Comparison of ENCODE assay signal across 16 cellular contexts in the genomic region with DNA sequence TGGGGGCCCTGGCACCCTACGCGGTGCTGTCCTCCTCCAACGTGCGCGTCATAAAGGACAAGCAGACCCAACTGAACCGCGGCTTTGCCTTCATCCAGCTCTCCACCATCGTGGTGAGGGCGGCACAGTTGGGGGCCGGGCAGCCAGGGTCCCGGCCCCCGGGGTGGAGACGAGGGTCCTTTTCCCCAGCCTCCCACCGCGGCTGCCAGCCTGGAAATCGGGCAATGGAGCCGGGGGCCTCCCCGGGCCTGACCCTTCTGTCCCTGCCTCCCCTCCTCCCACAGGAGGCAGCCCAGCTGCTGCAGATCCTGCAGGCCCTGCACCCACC.
"Had no signal": no experiment of that assay in that cellular context is flagged by ENCODE, and none has a peak within 500 bp of the region (broad histone marks: within the 10 kb centered on the region; RNA-seq: fewer than 3 reads in every experiment).

No MANE protein-coding gene starts in this region.

- H3K4me1 ChIP-seq: lower lobe of right lung, neural progenitor cell, upper lobe of left lung had no signal

- DNase-seq: activated CD4-positive, alpha-beta T cell treated with anti-CD3 and anti-CD28 coated beads, Interleukin-2, amount 50 U/mL, for 48 hours; activated CD8-positive, alpha-beta memory T cell treated with anti-CD3 and anti-CD28 coated beads, Interleukin-2, amount 10 ng/mL, durations not matched to agents 7 days and 5 days; activated gamma-delta T cell; activated naive CD8-positive, alpha-beta T cell treated with anti-CD3 and anti-CD28 coated beads for 36 hours; activated T-cell treated with anti-CD3 and anti-CD28 coated beads, Interleukin-2, amount 50 U/mL, for 4 hours; dermis blood vessel endothelial cell; erythroblast; lower lobe of right lung; stimulated activated CD4-positive, alpha-beta T cell treated with anti-CD3 and anti-CD28 coated beads, Interleukin-4, amount 100 ng/mL, for 4 hours; stimulated activated CD8-positive, alpha-beta memory T cell treated with anti-CD3 and anti-CD28 coated beads, Interleukin-4, amount 100 ng/mL, for 48 hours; stimulated activated naive CD4-positive, alpha-beta T cell treated with Interleukin-2 at 50 U/mL for 16 hours; upper lobe of left lung; WERI-Rb-1 had no signal

- H3K4me3 ChIP-seq: lower lobe of right lung, neural progenitor cell, ovary, skin epidermis, upper lobe of left lung had no signal

- ATAC-seq: activated CD8-positive, alpha-beta memory T cell treated with anti-CD3 and anti-CD28 coated beads, Interleukin-2, amount 10 ng/mL, durations not matched to agents 7 days and 5 days; activated T-cell treated with anti-CD3 and anti-CD28 coated beads, Interleukin-2, amount 50 U/mL, for 4 hours; lower lobe of right lung had no signal

- H3K27me3 ChIP-seq: neural progenitor cell, ovary, upper lobe of left lung had no signal

- H3K9me3 ChIP-seq: lower lobe of right lung, ovary, upper lobe of left lung had no signal

- H3K36me3 ChIP-seq: neural progenitor cell, ovary had no signal

- H3K27ac ChIP-seq: lower lobe of right lung, neural progenitor cell, ovary, upper lobe of left lung, WERI-Rb-1 had no signal
